8 cellular contexts compared by ENCODE assay signal in genomic region chr1:112395261-112395831, GRCh38. TPM values are rescaled to one million over a fixed set of nuclear protein-coding genes. Genes with fewer than 3 reads are reported as not detected.
DNase-seq lines count a peak whose midpoint lies in the region; ATAC-seq and TF ChIP-seq lines count a peak whose summit lies in the region.

No MANE protein-coding gene starts in this region.

- ATAC-seq in left ventricle myocardium superior (no peak), GM21723 (IDR thresholded peaks at IDR 0.05; ENCODE audit: unreplicated experiment) (no peak), HG03175 (IDR thresholded peaks at IDR 0.05; ENCODE audit: unreplicated experiment) (no peak), HG03521 (IDR thresholded peaks at IDR 0.05; ENCODE audit: unreplicated experiment) (no peak)

- intact Hi-C loops in left ventricle myocardium inferior (cut with micrococcal nuclease) (loop anchor here (5.0 to 10.0 kb wide), 2 partner anchors 279 to 307 kb away; partner anchors contain the start of gene MOV10), left ventricle myocardium superior (cut with micrococcal nuclease) (loop anchor here (10.0 kb wide), 1 partner anchor 309 kb away; the partner anchor contains the start of gene RHOC)

- H3K79me1 ChIP-seq in mesenchymal stem cell (replicated peaks; ENCODE audit: low read length, poor library complexity, severe bottlenecking), result peaks cover 3% of the 10 kb centered on the region

- peak overlapping the region; percentile 93 for H3K27ac ChIP-seq in left ventricle myocardium inferior (replicated peaks)
- H3K27ac ChIP-seq in brain microvascular endothelial cell, result peak overlapping the region; percentile 93
- H3K27ac ChIP-seq in mesenchymal stem cell (ENCODE audit: low read length, poor library complexity, severe bottlenecking), result peak overlapping the region; percentile 96

- peak overlapping the region in 1 of 2 experiments; percentile 29 for H3K23ac ChIP-seq in mesenchymal stem cell (ENCODE audit: low read length in 2 of 2)

- DNase-seq in left ventricle myocardium inferior, result no peak
- DNase-seq in left ventricle myocardium superior, result no peak
- no peak for DNase-seq in brain microvascular endothelial cell
- no peak for DNase-seq in mesenchymal stem cell
- no peak for DNase-seq in KBM-7

- WGBS in mesenchymal stem cell, result 17% methylated on average over 6 of the region's 6 CpGs

- peak overlapping the region; percentile 90 for H4K8ac ChIP-seq in mesenchymal stem cell (ENCODE audit: low read length)

- peak overlapping the region in 1 of 2 experiments; percentile 69 for H2BK12ac ChIP-seq in mesenchymal stem cell (ENCODE audit: low read length in 2 of 2)

- peak overlapping the region; percentile 54 to 97 for H3K4ac ChIP-seq in mesenchymal stem cell (ENCODE audit: low read depth in 1 of 2, low read length in 2 of 2)

- peak overlapping the region; percentile 99 for H2BK5ac ChIP-seq in mesenchymal stem cell (ENCODE audit: low read depth, low read length, poor library complexity, severe bottlenecking)

- H3K4me3 ChIP-seq in left ventricle myocardium inferior (peak overlapping the region; percentile 91), brain microvascular endothelial cell (ENCODE audit: low read depth, low read length) (peak overlapping the region; percentile 98), mesenchymal stem cell (ENCODE audit: insufficient read depth in 1 of 2, low read depth in 1 of 2, low read length in 2 of 2) (peak overlapping the region; percentile 49 to 100)

- H2AFZ ChIP-seq in mesenchymal stem cell (ENCODE audit: low read depth, low read length), result peak overlapping the region; percentile 65

- H3K36me3 ChIP-seq in left ventricle myocardium inferior (no peaks in the 10 kb centered on the region), brain microvascular endothelial cell (replicated peaks) (no peaks in the 10 kb centered on the region), mesenchymal stem cell (ENCODE audit: control insufficient read depth in 1 of 2, insufficient read depth in 2 of 2, low read depth in 1 of 2, low read length in 2 of 2) (no peaks in the 10 kb centered on the region)

- peak overlapping the region; percentile 76 for H3K4me2 ChIP-seq in mesenchymal stem cell (ENCODE audit: low read length, poor library complexity, severe bottlenecking)

- H3K27me3 ChIP-seq in left ventricle myocardium inferior (ENCODE audit: low read depth), result no peaks in the 10 kb centered on the region
- H3K27me3 ChIP-seq in brain microvascular endothelial cell (replicated peaks), result no peaks in the 10 kb centered on the region
- no peaks in the 10 kb centered on the region for H3K27me3 ChIP-seq in mesenchymal stem cell (ENCODE audit: control insufficient read depth in 1 of 2, insufficient read depth in 1 of 2, low read length in 2 of 2)

- H4K91ac ChIP-seq in mesenchymal stem cell (ENCODE audit: low read length), result peak overlapping the region; percentile 87

- H3K14ac ChIP-seq in mesenchymal stem cell (ENCODE audit: low read length in 2 of 2), result peak overlapping the region in 1 of 2 experiments; percentile 90

- H2AK5ac ChIP-seq in mesenchymal stem cell (ENCODE audit: low read length, severe bottlenecking), result peak overlapping the region; percentile 99

- H2BK120ac ChIP-seq in mesenchymal stem cell (ENCODE audit: low read depth, low read length), result peak overlapping the region; percentile 88

- TF ChIP-seq CTCF in left ventricle myocardium inferior (IDR thresholded peaks at IDR 0.05; ENCODE audit: borderline replicate concordance) (no peak), brain microvascular endothelial cell (IDR thresholded peaks at IDR 0.05; ENCODE audit: low read depth, low read length, missing control alignments) (no peak)

- peak overlapping the region; percentile 19 for H2BK15ac ChIP-seq in mesenchymal stem cell (ENCODE audit: low read depth, poor library complexity, severe bottlenecking)

- H3K4me1 ChIP-seq in left ventricle myocardium inferior, result peaks cover 82% of the 10 kb centered on the region
- peaks cover 12% of the 10 kb centered on the region for H3K4me1 ChIP-seq in mesenchymal stem cell (ENCODE audit: control insufficient read depth, insufficient read depth, low read depth, low read length)

- peak overlapping the region; percentile 98 for H3K18ac ChIP-seq in mesenchymal stem cell (ENCODE audit: low read depth in 1 of 2, low read length in 2 of 2)

- in situ Hi-C loops in brain microvascular endothelial cell (cut with HindIII; ENCODE audit: low pct_ligation_motif_present, low sequenced_read_pairs) (loop anchor here (10.0 kb wide), 1 partner anchor 219 kb away; the partner anchor contains the start of genes CAPZA1 and ST7L), KBM-7 (cut with MboI; ENCODE audit: low pct_unique_long_range_greater_than_20kb, low sequenced_read_pairs) (loop anchor here (25.0 kb wide), 1 partner anchor 217 kb away; the partner anchor contains the start of genes CAPZA1 and ST7L)

- H3K9ac ChIP-seq in mesenchymal stem cell (ENCODE audit: low read length), result peak overlapping the region; percentile 97

- no peaks in the 10 kb centered on the region for H3K9me3 ChIP-seq in left ventricle myocardium inferior (replicated peaks)
- no peaks in the 10 kb centered on the region for H3K9me3 ChIP-seq in mesenchymal stem cell (ENCODE audit: control insufficient read depth, low read length)

RNA-seq across cellular contexts. Expression of gene CTTNBP2NL, which starts 0.7 kb away (rescaled TPM):
- 14.3 TPM for total RNA-seq in left ventricle myocardium inferior
- total RNA-seq in left ventricle myocardium superior, result 12.6 TPM
- 16.2 TPM for polyA plus RNA-seq in mesenchymal stem cell (2013, experiment 1 of 2)
- polyA plus RNA-seq in mesenchymal stem cell (2013, experiment 2 of 2), result 17.4 TPM
